17 cellular contexts compared by ENCODE assay signal in the genomic region with DNA sequence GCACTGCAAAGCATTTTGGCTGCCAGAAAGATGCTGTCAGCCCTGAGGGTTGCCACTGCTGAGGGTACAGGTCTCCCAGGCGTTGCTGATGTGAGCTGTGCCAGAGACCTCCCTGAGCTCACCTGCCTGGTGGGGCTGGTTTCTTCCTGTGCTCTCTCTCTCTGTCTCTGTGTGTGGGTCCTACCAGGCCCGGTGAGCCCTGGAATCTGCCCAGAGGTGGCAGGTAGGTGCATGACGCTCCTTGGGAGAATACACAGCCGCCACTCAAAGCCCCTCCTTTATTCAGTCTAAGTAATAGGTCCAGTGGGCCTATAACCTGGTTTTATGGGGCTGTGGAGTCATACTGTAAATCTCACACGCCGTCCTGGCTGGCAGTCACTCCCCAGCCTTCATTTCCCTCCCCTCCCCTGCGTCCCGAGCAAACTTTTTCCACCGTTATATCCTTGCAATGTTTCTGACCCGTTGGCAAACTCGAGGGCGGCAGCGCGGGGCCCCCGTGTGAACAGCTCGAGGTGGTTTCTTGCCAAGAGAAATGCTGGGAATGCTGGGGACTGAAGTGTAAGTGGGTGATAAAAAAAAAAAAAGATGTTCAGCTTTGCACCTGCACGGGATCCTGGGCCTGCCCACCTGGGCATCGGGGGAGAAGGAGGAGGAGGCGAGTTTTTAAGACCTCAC.
DNase-seq lines count a peak whose midpoint lies in the region; ATAC-seq, FAIRE-seq and TF ChIP-seq lines count a peak whose summit lies in the region.
"Had no signal": no experiment of that assay in that cellular context is flagged by ENCODE, and none has a peak within 500 bp of the region (broad histone marks: within the 10 kb centered on the region; RNA-seq: fewer than 3 reads in every experiment).

No MANE protein-coding gene starts in this region.

- H3K23ac ChIP-seq in IMR-90 (ENCODE audit: low read depth, low read length) (no peak overlapping the region), H1 (ENCODE audit: insufficient read length) (no peak overlapping the region), neuronal stem cell (ENCODE audit: low read depth, low read length, poor library complexity) (no peak overlapping the region)

- H4K8ac ChIP-seq in IMR-90 (ENCODE audit: low read depth in 2 of 2, low read length in 2 of 2): no peak overlapping the region
- no peak overlapping the region for H4K8ac ChIP-seq in H1 (ENCODE audit: extremely low read depth, insufficient read depth, low read length)
- no peak overlapping the region for H4K8ac ChIP-seq in neuronal stem cell (ENCODE audit: low read depth, low read length)

- intact Hi-C loops in IMR-90 (cut with micrococcal nuclease): no loop called here
- intact Hi-C loops in activated CD4-positive, alpha-beta memory T cell treated with anti-CD3 and anti-CD28 coated beads for 36 hours (cut with micrococcal nuclease): no loop called here

- H3K4me3 Mint-ChIP-seq in activated CD4-positive, alpha-beta memory T cell treated with anti-CD3 and anti-CD28 coated beads for 36 hours: no peak overlapping the region

- CTCF ChIA-PET in IMR-90 (lab: Yijun Ruan, JAX) (no interaction called here), H1 (lab: Charles Lee; ENCODE audit: partially characterized antibody) (no interaction called here)
- CTCF ChIA-PET in activated CD4-positive, alpha-beta memory T cell treated with anti-CD3 and anti-CD28 coated beads for 36 hours (lab: Charles Lee): no interaction called here

- H3K27me3 ChIP-seq in IMR-90 (ENCODE audit: control insufficient read depth, insufficient read depth, low read length) (no peaks in the 10 kb centered on the region), H1 (replicated peaks in 1 of 4; ENCODE audit: control insufficient read depth in 3 of 4, extremely low read depth in 1 of 4, insufficient read depth in 3 of 4, low read length in 3 of 4) (no peaks in the 10 kb centered on the region), neuronal stem cell (ENCODE audit: control insufficient read depth in 3 of 3, insufficient read depth in 3 of 3, low read depth in 1 of 3, low read length in 3 of 3) (peaks cover 0 to 10% (median 0%) of the 10 kb centered on the region in 3 experiments), right atrium auricular region (peaks cover 0 to 3% of the 10 kb centered on the region in 2 donors)
- H3K27me3 ChIP-seq: BE2C had no signal

- dilution Hi-C loops in IMR-90 (cut with HindIII; ENCODE audit: low sequenced_read_pairs, unreplicated experiment): no loop called here

- in situ Hi-C loops in IMR-90 (cut with MboI; ENCODE audit: low sequenced_read_pairs): no loop called here

- peaks cover 6% of the 10 kb centered on the region for H3K4me1 Mint-ChIP-seq in activated CD4-positive, alpha-beta memory T cell treated with anti-CD3 and anti-CD28 coated beads for 36 hours (ENCODE audit: low read depth)

- H3K27ac ChIP-seq in IMR-90 (ENCODE audit: insufficient read depth, low read length): no peak overlapping the region
- no peak overlapping the region for H3K27ac ChIP-seq in H1 (ENCODE audit: low read depth, low read length)
- no peak overlapping the region for H3K27ac ChIP-seq in neuronal stem cell (replicated peaks; ENCODE audit: low read length)
- H3K27ac ChIP-seq in right atrium auricular region: no peak overlapping the region

- POLR2A ChIA-PET in IMR-90 (lab: Charles Lee; ENCODE audit: unreplicated experiment) (no interaction called here), H1 (lab: Charles Lee; ENCODE audit: partially characterized antibody) (no interaction called here)
- POLR2A ChIA-PET in activated CD4-positive, alpha-beta memory T cell treated with anti-CD3 and anti-CD28 coated beads for 36 hours (lab: Charles Lee): no interaction called here

- no peak overlapping the region for H3K4ac ChIP-seq in IMR-90 (ENCODE audit: low read depth, low read length)
- no peak overlapping the region for H3K4ac ChIP-seq in H1 (replicated peaks; ENCODE audit: insufficient read length, low read depth, low read length)
- no peak overlapping the region for H3K4ac ChIP-seq in neuronal stem cell (ENCODE audit: low read length)

- DNase-seq in IMR-90: no peak
- DNase-seq in H1 (ENCODE audit: low read depth in 1 of 2, low spot score in 2 of 2): no peak
- DNase-seq in neuronal stem cell (ENCODE audit: low spot score): no peak
- no peak for DNase-seq in right atrium auricular region (ENCODE audit: low spot score)
- DNase-seq in GM19239 (ENCODE audit: insufficient read length, low spot score): no peak
- DNase-seq in activated CD4-positive, alpha-beta memory T cell treated with anti-CD3 and anti-CD28 coated beads for 36 hours: no peak
- DNase-seq: ACHN; BE2C; C1 segment of cervical spinal cord; Caco-2; CD4-positive, CD25-positive, alpha-beta regulatory T cell; DMS79; GF-D8 had no signal

- H4K5ac ChIP-seq in IMR-90 (ENCODE audit: low read depth, low read length): no peak overlapping the region
- no peak overlapping the region for H4K5ac ChIP-seq in H1 (ENCODE audit: insufficient read length, low read depth, low read length)

- TF ChIP-seq POLR2A in IMR-90 (IDR thresholded peaks at IDR 0.05; ENCODE audit: low read depth, low read length): no peak
- TF ChIP-seq POLR2A in H1 (IDR thresholded peaks at IDR 0.05; ENCODE audit: control extremely low read depth in 1 of 2, low read depth in 2 of 2, low read length in 2 of 2): no peak
- TF ChIP-seq POLR2A in GM18505 (IDR thresholded peaks at IDR 0.05; ENCODE audit: borderline replicate concordance, extremely low read depth, insufficient read depth, insufficient read length): no peak

- no peak overlapping the region for H2BK5ac ChIP-seq in IMR-90 (ENCODE audit: low read depth, low read length, poor library complexity, severe bottlenecking)
- H2BK5ac ChIP-seq in H1 (ENCODE audit: low read depth, low read length): no peak overlapping the region
- H2BK5ac ChIP-seq in neuronal stem cell (ENCODE audit: low read length): peak overlapping the region; percentile 75

- H3K9me3 ChIP-seq in IMR-90 (ENCODE audit: control insufficient read depth, insufficient read depth, low read length) (peaks cover 17% of the 10 kb centered on the region; the same call in 1 of the 2 replicates), H1 (ENCODE audit: insufficient read depth in 2 of 2, low read depth in 1 of 2, low read length in 1 of 2) (no peaks in the 10 kb centered on the region), neuronal stem cell (replicated peaks in 1 of 2; ENCODE audit: control insufficient read depth in 2 of 2, insufficient read depth in 1 of 2, low read depth in 1 of 2, low read length in 2 of 2) (no peaks in the 10 kb centered on the region), right atrium auricular region (peaks cover 0 to 3% of the 10 kb centered on the region in 2 donors)
- H3K9me3 ChIP-seq: BE2C, Caco-2 had no signal

- TF ChIP-seq RAD21 in IMR-90 (IDR thresholded peaks at IDR 0.05; ENCODE audit: low read length): no peak
- TF ChIP-seq RAD21 in H1 (IDR thresholded peaks at IDR 0.05 in 1 of 2, conservative IDR thresholded peaks at IDR 0.05 in 1 of 2; ENCODE audit: low read depth in 2 of 2, low read length in 2 of 2): no peak

- no peak overlapping the region for H4K91ac ChIP-seq in IMR-90 (ENCODE audit: insufficient read depth, low read depth, low read length)
- H4K91ac ChIP-seq in H1 (replicated peaks; ENCODE audit: insufficient read length, low read length): no peak overlapping the region
- H4K91ac ChIP-seq in neuronal stem cell (ENCODE audit: low read depth, low read length, poor library complexity): no peak overlapping the region

- no peak overlapping the region for H3K4me3 ChIP-seq in IMR-90 (ENCODE audit: insufficient read depth, low read depth, low read length)
- H3K4me3 ChIP-seq in H1 (ENCODE audit: extremely low read depth in 1 of 4, insufficient read depth in 2 of 4, low read depth in 3 of 4, low read length in 4 of 4): no peak overlapping the region
- no peak overlapping the region for H3K4me3 ChIP-seq in neuronal stem cell (ENCODE audit: low read length in 2 of 2)
- no peak overlapping the region for H3K4me3 ChIP-seq in right atrium auricular region

- H3K9me3 Mint-ChIP-seq in activated CD4-positive, alpha-beta memory T cell treated with anti-CD3 and anti-CD28 coated beads for 36 hours: no peaks in the 10 kb centered on the region
- H3K9me3 Mint-ChIP-seq: CD4-positive, CD25-positive, alpha-beta regulatory T cell had no signal

- H2AFZ ChIP-seq in IMR-90 (replicated peaks; ENCODE audit: low read length, poor library complexity): peak overlapping the region; percentile 43
- no peak overlapping the region for H2AFZ ChIP-seq in H1 (ENCODE audit: low read length)
- no peak overlapping the region for H2AFZ ChIP-seq in neuronal stem cell (ENCODE audit: low read length)

- H3K9ac ChIP-seq in IMR-90 (ENCODE audit: low read depth, low read length): no peak overlapping the region
- H3K9ac ChIP-seq in H1 (replicated peaks in 1 of 4; ENCODE audit: extremely low read depth in 1 of 4, low read depth in 3 of 4, low read length in 3 of 4): no peak overlapping the region
- H3K9ac ChIP-seq in neuronal stem cell (ENCODE audit: low read depth, low read length, poor library complexity): no peak overlapping the region

- H2BK120ac ChIP-seq in IMR-90 (ENCODE audit: low read depth, low read length) (no peak overlapping the region), H1 (replicated peaks; ENCODE audit: low read depth, low read length) (no peak overlapping the region), neuronal stem cell (ENCODE audit: low read depth, low read length) (no peak overlapping the region)

- H3K14ac ChIP-seq in IMR-90 (replicated peaks; ENCODE audit: low read depth, low read length) (no peak overlapping the region), H1 (ENCODE audit: insufficient read length) (no peak overlapping the region), neuronal stem cell (ENCODE audit: low read length) (peak overlapping the region; percentile 82)

- H3K36me3 Mint-ChIP-seq in activated CD4-positive, alpha-beta memory T cell treated with anti-CD3 and anti-CD28 coated beads for 36 hours: no peaks in the 10 kb centered on the region
- H3K36me3 Mint-ChIP-seq: CD4-positive, CD25-positive, alpha-beta regulatory T cell had no signal

- H3K23me2 ChIP-seq in H1 (ENCODE audit: low read depth, low read length): no peaks in the 10 kb centered on the region

- H3K18ac ChIP-seq in IMR-90 (ENCODE audit: low read depth, low read length) (no peak overlapping the region), H1 (ENCODE audit: extremely low read depth, low read length) (peak overlapping the region; percentile 48; the same call in 1 of the 2 replicates), neuronal stem cell (ENCODE audit: low read length) (peak overlapping the region; percentile 74)

- no TSS peak for BruUV-seq in IMR-90 (replicated peaks; lab: Mats Ljungman, UMichigan)

- no peaks in the 10 kb centered on the region for H4K20me1 ChIP-seq in IMR-90 (ENCODE audit: insufficient read depth, low read length)
- no peaks in the 10 kb centered on the region for H4K20me1 ChIP-seq in H1 (replicated peaks in 1 of 2; ENCODE audit: control insufficient read depth in 1 of 2, insufficient read depth in 2 of 2, low read length in 2 of 2)

- FAIRE-seq in H1 (lab: Jason Lieb, UNC) (no peak), GM19239 (lab: Jason Lieb, UNC) (no peak)
- FAIRE-seq: A204.1, D721Med had no signal

- H3K4me1 ChIP-seq in IMR-90 (ENCODE audit: control insufficient read depth, insufficient read depth, low read length) (no peaks in the 10 kb centered on the region), H1 (replicated peaks in 1 of 4; ENCODE audit: control insufficient read depth in 3 of 4, insufficient read depth in 4 of 4, low read length in 3 of 4) (peaks cover 0 to 3% (median under 1%) of the 10 kb centered on the region in 4 experiments; a peak in 4 of 7 replicates), neuronal stem cell (ENCODE audit: control insufficient read depth in 2 of 2, insufficient read depth in 1 of 2, low read depth in 1 of 2, low read length in 2 of 2) (peaks cover 0 to 5% of the 10 kb centered on the region in 2 donors), right atrium auricular region (no peaks in the 10 kb centered on the region)
- H3K4me1 ChIP-seq: BE2C, Caco-2 had no signal

- no peaks in the 10 kb centered on the region for H3K36me3 ChIP-seq in IMR-90 (ENCODE audit: control insufficient read depth, insufficient read depth, low read length)
- H3K36me3 ChIP-seq in H1 (ENCODE audit: control insufficient read depth in 2 of 4, insufficient read depth in 4 of 4, low read length in 3 of 4): no peaks in the 10 kb centered on the region
- H3K36me3 ChIP-seq in neuronal stem cell (replicated peaks in 1 of 2; ENCODE audit: control insufficient read depth in 2 of 2, insufficient read depth in 2 of 2, low read length in 2 of 2): no peaks in the 10 kb centered on the region
- H3K36me3 ChIP-seq in right atrium auricular region: no peaks in the 10 kb centered on the region
- H3K36me3 ChIP-seq: BE2C had no signal

- H2BK20ac ChIP-seq in IMR-90 (ENCODE audit: low read depth, low read length): no peak overlapping the region
- H2BK20ac ChIP-seq in H1 (ENCODE audit: low read length): no peak overlapping the region; the same call in 1 of the 2 replicates

- H3K79me1 ChIP-seq in IMR-90 (ENCODE audit: low read depth in 1 of 2, low read length in 2 of 2) (no peaks in the 10 kb centered on the region), H1 (ENCODE audit: low read depth, low read length) (no peaks in the 10 kb centered on the region), neuronal stem cell (ENCODE audit: low read depth, low read length) (no peaks in the 10 kb centered on the region)

- no peak for TF ChIP-seq EP300 in H1 (IDR thresholded peaks at IDR 0.05; ENCODE audit: borderline replicate concordance in 1 of 2, low read depth in 2 of 2, low read length in 2 of 2)

- no peaks in the 10 kb centered on the region for H3K79me2 ChIP-seq in H1 (ENCODE audit: control insufficient read depth in 1 of 2, insufficient read depth in 2 of 2, low read length in 2 of 2)

- H3K27me3 Mint-ChIP-seq in activated CD4-positive, alpha-beta memory T cell treated with anti-CD3 and anti-CD28 coated beads for 36 hours: peaks cover 1% of the 10 kb centered on the region

- WGBS in IMR-90 (ENCODE audit: extremely low coverage in 2 of 2, insufficient read length in 1 of 2), 2 experiments: no CpG with 5 or more reads among the region's 19 CpGs
- WGBS in H1 (ENCODE audit: extremely low coverage in 1 of 2, insufficient coverage in 1 of 2, insufficient read length in 1 of 2, insufficient replicate concordance in 2 of 2, low coverage in 1 of 2, low lambda C conversion rate in 2 of 2, missing lambda C conversion rate in 1 of 2), 2 experiments: 92% methylated on average over 16 of the region's 19 CpGs; no CpG with 5 or more reads in 1 of the 2 experiments
- no CpG with 5 or more reads among the region's 19 CpGs for WGBS in neuronal stem cell (ENCODE audit: extremely low coverage in 2 of 2, insufficient read length in 2 of 2, insufficient replicate concordance in 1 of 2), 2 donors

- ATAC-seq in IMR-90 (ENCODE audit: low read depth) (no peak), GM18505 (IDR thresholded peaks at IDR 0.05; ENCODE audit: unreplicated experiment) (no peak)
- ATAC-seq: HCT116 had no signal

- H2BK15ac ChIP-seq in IMR-90 (ENCODE audit: low read depth, low read length): no peak overlapping the region
- no peak overlapping the region for H2BK15ac ChIP-seq in H1 (ENCODE audit: low read length)
- H2BK15ac ChIP-seq in neuronal stem cell (ENCODE audit: low read length): peak overlapping the region; percentile 75

- H3K4me2 ChIP-seq in IMR-90 (ENCODE audit: low read depth, low read length): no peak overlapping the region
- no peak overlapping the region for H3K4me2 ChIP-seq in H1 (ENCODE audit: insufficient read depth in 1 of 2, low read depth in 2 of 2, low read length in 2 of 2)
- no peak overlapping the region for H3K4me2 ChIP-seq in neuronal stem cell (ENCODE audit: insufficient read depth, low read length, poor library complexity, severe bottlenecking)

- H3K56ac ChIP-seq in IMR-90 (ENCODE audit: extremely low read depth, insufficient read depth, low read length) (no peak overlapping the region), H1 (replicated peaks; ENCODE audit: insufficient read length, low read depth, low read length) (no peak overlapping the region)

- H3K9me1 ChIP-seq in IMR-90 (ENCODE audit: insufficient read depth, low read length): no peaks in the 10 kb centered on the region

- no peak overlapping the region for H2AK9ac ChIP-seq in IMR-90 (replicated peaks; ENCODE audit: low read depth, low read length, poor library complexity)

- no peak overlapping the region for H3K27ac Mint-ChIP-seq in activated CD4-positive, alpha-beta memory T cell treated with anti-CD3 and anti-CD28 coated beads for 36 hours
- H3K27ac Mint-ChIP-seq: CD4-positive, CD25-positive, alpha-beta regulatory T cell had no signal

- H2BK12ac ChIP-seq in H1 (ENCODE audit: low read depth, low read length) (no peak overlapping the region), neuronal stem cell (ENCODE audit: low read length) (no peak overlapping the region)

- H2AK5ac ChIP-seq in IMR-90 (ENCODE audit: low read depth, low read length) (no peak overlapping the region), H1 (ENCODE audit: low read depth, low read length) (no peak overlapping the region), neuronal stem cell (ENCODE audit: low read depth, low read length) (no peak overlapping the region)

- TF ChIP-seq CTCF in IMR-90 (conservative IDR thresholded peaks at IDR 0.05; ENCODE audit: low read depth, low read length) (no peak), H1 (IDR thresholded peaks at IDR 0.05; ENCODE audit: control extremely low read depth in 1 of 3, insufficient read depth in 1 of 3, low read depth in 1 of 3, low read length in 3 of 3) (no peak), right atrium auricular region (IDR thresholded peaks at IDR 0.05) (no peak)
